ENCODE assay signal across 8 cellular contexts in genomic region chr5:57174850-57175525, GRCh38. TPM values are rescaled to one million over a fixed set of nuclear protein-coding genes. Genes with fewer than 3 reads are reported as not detected.
A peak's percentile ranks its signal among the peaks of the same experiment; 100 is the strongest.
DNase-seq lines count a peak whose midpoint lies in the region; ATAC-seq and TF ChIP-seq lines count a peak whose summit lies in the region.

No MANE protein-coding gene starts in this region.

- peaks cover 46% of the 10 kb centered on the region for H3K4me1 Mint-ChIP-seq in activated T-helper 2 cell treated with anti-CD3 and anti-CD28 coated beads, Interferon-gamma antibody, Interleukin-2, Interleukin-4, amounts not matched to agents 10 μg/mL and 5 μg/mL and 100 μg/mL, durations not matched to agents 14 hours and 24 hours and 36 hours (ENCODE audit: low read depth)
- H3K4me1 Mint-ChIP-seq in stimulated activated naive CD8-positive, alpha-beta T cell treated with anti-CD3 and anti-CD28 coated beads, Interleukin-15, amount 100 ng/mL, for 72 hours = peaks cover 34% of the 10 kb centered on the region

- no peak for ATAC-seq in Right ventricle myocardium superior (ENCODE audit: poor library complexity)
- no peak for ATAC-seq in stimulated activated naive CD8-positive, alpha-beta T cell treated with anti-CD3 and anti-CD28 coated beads, Interleukin-15, amount 100 ng/mL, for 72 hours
- ATAC-seq in HG03565 (IDR thresholded peaks at IDR 0.05; ENCODE audit: unreplicated experiment) = no peak
- no peak for ATAC-seq in GM21717 (IDR thresholded peaks at IDR 0.05; ENCODE audit: unreplicated experiment)

- H3K36me3 Mint-ChIP-seq in activated T-helper 2 cell treated with anti-CD3 and anti-CD28 coated beads, Interferon-gamma antibody, Interleukin-2, Interleukin-4, amounts not matched to agents 10 μg/mL and 5 μg/mL and 100 μg/mL, durations not matched to agents 14 hours and 24 hours and 36 hours (ENCODE audit: low read depth) = peaks cover 55% of the 10 kb centered on the region

- intact Hi-C loops in left ventricle myocardium inferior (cut with micrococcal nuclease) (no loop called here), Right ventricle myocardium superior (cut with DNase I) (loop anchor here (5.0 to 10.0 kb wide), 2 partner anchors 32 to 220 kb away; partner anchors contain the start of gene MIER3)
- intact Hi-C loops in activated T-helper 2 cell treated with anti-CD3 and anti-CD28 coated beads, Interferon-gamma antibody, Interleukin-2, Interleukin-4, amounts not matched to agents 10 μg/mL and 5 μg/mL and 100 μg/mL, durations not matched to agents 14 hours and 24 hours and 36 hours (cut with micrococcal nuclease) = loop anchor here (2.0 to 5.0 kb wide), 5 partner anchors 38 to 1287 kb away; partner anchors contain the start of gene PLK2

- no peaks in the 10 kb centered on the region for H3K27me3 ChIP-seq in left ventricle myocardium inferior (ENCODE audit: low read depth)

- H3K27me3 Mint-ChIP-seq in activated T-helper 2 cell treated with anti-CD3 and anti-CD28 coated beads, Interferon-gamma antibody, Interleukin-2, Interleukin-4, amounts not matched to agents 10 μg/mL and 5 μg/mL and 100 μg/mL, durations not matched to agents 14 hours and 24 hours and 36 hours (ENCODE audit: low read depth) = no peaks in the 10 kb centered on the region
- no peaks in the 10 kb centered on the region for H3K27me3 Mint-ChIP-seq in stimulated activated naive CD8-positive, alpha-beta T cell treated with anti-CD3 and anti-CD28 coated beads, Interleukin-15, amount 100 ng/mL, for 72 hours

- no peak for DNase-seq in left ventricle myocardium inferior
- no peak for DNase-seq in Right ventricle myocardium superior
- no peak for DNase-seq in activated T-helper 2 cell treated with anti-CD3 and anti-CD28 coated beads, Interferon-gamma antibody, Interleukin-2, Interleukin-4, amounts not matched to agents 10 μg/mL and 5 μg/mL and 100 μg/mL, durations not matched to agents 14 hours and 24 hours and 36 hours (ENCODE audit: low spot score)
- DNase-seq in stimulated activated naive CD8-positive, alpha-beta T cell treated with anti-CD3 and anti-CD28 coated beads, Interleukin-15, amount 100 ng/mL, for 72 hours = no peak
- no peak for DNase-seq in effector CD8-positive, alpha-beta T cell (lab: John Stamatoyannopoulos, UW)

- H3K27ac ChIP-seq in left ventricle myocardium inferior (replicated peaks) = peak overlapping the region; percentile 97

- H3K4me3 ChIP-seq in left ventricle myocardium inferior (peak overlapping the region; percentile 87), iPS-18c (ENCODE audit: insufficient read depth, low read depth, low read length) (peak overlapping the region; percentile 95)

- no peak for TF ChIP-seq CTCF in left ventricle myocardium inferior (IDR thresholded peaks at IDR 0.05; ENCODE audit: borderline replicate concordance)

- H3K9me3 Mint-ChIP-seq in activated T-helper 2 cell treated with anti-CD3 and anti-CD28 coated beads, Interferon-gamma antibody, Interleukin-2, Interleukin-4, amounts not matched to agents 10 μg/mL and 5 μg/mL and 100 μg/mL, durations not matched to agents 14 hours and 24 hours and 36 hours = no peaks in the 10 kb centered on the region
- H3K9me3 Mint-ChIP-seq in stimulated activated naive CD8-positive, alpha-beta T cell treated with anti-CD3 and anti-CD28 coated beads, Interleukin-15, amount 100 ng/mL, for 72 hours = peaks cover 0 to 4% of the 10 kb centered on the region in 2 donors

- no peaks in the 10 kb centered on the region for H3K36me3 ChIP-seq in left ventricle myocardium inferior

- peak overlapping the region; percentile 96 for H3K4me3 Mint-ChIP-seq in activated T-helper 2 cell treated with anti-CD3 and anti-CD28 coated beads, Interferon-gamma antibody, Interleukin-2, Interleukin-4, amounts not matched to agents 10 μg/mL and 5 μg/mL and 100 μg/mL, durations not matched to agents 14 hours and 24 hours and 36 hours (ENCODE audit: low read depth)
- peak overlapping the region; percentile 93 to 97 for H3K4me3 Mint-ChIP-seq in stimulated activated naive CD8-positive, alpha-beta T cell treated with anti-CD3 and anti-CD28 coated beads, Interleukin-15, amount 100 ng/mL, for 72 hours

- peak overlapping the region; percentile 99 for H3K27ac Mint-ChIP-seq in activated T-helper 2 cell treated with anti-CD3 and anti-CD28 coated beads, Interferon-gamma antibody, Interleukin-2, Interleukin-4, amounts not matched to agents 10 μg/mL and 5 μg/mL and 100 μg/mL, durations not matched to agents 14 hours and 24 hours and 36 hours
- H3K27ac Mint-ChIP-seq in stimulated activated naive CD8-positive, alpha-beta T cell treated with anti-CD3 and anti-CD28 coated beads, Interleukin-15, amount 100 ng/mL, for 72 hours = peak overlapping the region; percentile 98 to 99

- peaks cover 72% of the 10 kb centered on the region for H3K4me1 ChIP-seq in left ventricle myocardium inferior

- H3K9me3 ChIP-seq in left ventricle myocardium inferior (replicated peaks) (no peaks in the 10 kb centered on the region), iPS-18c (ENCODE audit: control insufficient read depth, insufficient read depth, low read length) (peaks cover 2% of the 10 kb centered on the region)

RNA-seq across cellular contexts. Expression of gene GPBP1, which starts 1.1 kb away (rescaled TPM):
- total RNA-seq in left ventricle myocardium inferior (47.4 TPM), Right ventricle myocardium superior (54.0 TPM)
- total RNA-seq in activated T-helper 2 cell treated with anti-CD3 and anti-CD28 coated beads, Interferon-gamma antibody, Interleukin-2, Interleukin-4, amounts not matched to agents 10 μg/mL and 5 μg/mL and 100 μg/mL, durations not matched to agents 14 hours and 24 hours and 36 hours = 87.4 and 92.0 TPM in 2 replicates
